10 cellular contexts compared by ENCODE assay signal in genomic region chr15:52566889-52567288, GRCh38. TPM values are rescaled to one million over a fixed set of nuclear protein-coding genes. Genes with fewer than 3 reads are reported as not detected.
DNase-seq lines count a peak whose midpoint lies in the region; ATAC-seq and TF ChIP-seq lines count a peak whose summit lies in the region.
"Had no signal": no experiment of that assay in that cellular context is flagged by ENCODE, and none has a peak within 500 bp of the region (broad histone marks: within the 10 kb centered on the region; RNA-seq: fewer than 3 reads in every experiment).

No MANE protein-coding gene starts in this region.

- intact Hi-C loops in mucosa of descending colon (cut with DNase I, micrococcal nuclease), result no loop called here

- TF ChIP-seq CTCF in VCaP (conservative IDR thresholded peaks at IDR 0.05) (no peak), foreskin fibroblast (IDR thresholded peaks at IDR 0.05; ENCODE audit: low read depth, low read length) (no peak), mucosa of descending colon (IDR thresholded peaks at IDR 0.05) (no peak)

- H3K4me3 Mint-ChIP-seq in T-helper 1 cell treated with Interleukin-12 subunit alpha and Interleukin-12 subunit beta and Interleukin-4 antibody, amounts not matched to agents 30 μg/mL and 1 μg/mL, for 36 hours, result peak overlapping the region; percentile 95

- peak overlapping the region; percentile 68 to 94 for H3K4me3 ChIP-seq in foreskin fibroblast (ENCODE audit: low read depth in 1 of 2, low read length in 2 of 2)
- peak overlapping the region; percentile 78 to 90 (median 86) for H3K4me3 ChIP-seq in skeletal muscle tissue (ENCODE audit: low read length in 3 of 3)
- H3K4me3 ChIP-seq in mucosa of descending colon, result no peak overlapping the region

- H3K36me3 ChIP-seq in skeletal muscle tissue (ENCODE audit: control insufficient read depth in 3 of 3, insufficient read depth in 3 of 3, low read length in 3 of 3), result no peaks in the 10 kb centered on the region
- no peaks in the 10 kb centered on the region for H3K36me3 ChIP-seq in mucosa of descending colon (ENCODE audit: low read depth)

- no peak for DNase-seq in T-helper 1 cell
- no peak for DNase-seq in foreskin fibroblast
- no peak for DNase-seq in mucosa of descending colon
- no peak for DNase-seq in NCI-H774 (lab: John Stamatoyannopoulos, UW)
- DNase-seq: NCI-H2029, occipital lobe had no signal

- ATAC-seq in mucosa of descending colon (no peak), GM18498 (IDR thresholded peaks at IDR 0.05; ENCODE audit: unreplicated experiment) (no peak)

- H3K9me3 ChIP-seq in skeletal muscle tissue (ENCODE audit: control insufficient read depth in 3 of 3, low read length in 3 of 3), result no peaks in the 10 kb centered on the region
- no peaks in the 10 kb centered on the region for H3K9me3 ChIP-seq in mucosa of descending colon

- no peaks in the 10 kb centered on the region for H3K9me3 Mint-ChIP-seq in T-helper 1 cell treated with Interleukin-12 subunit alpha and Interleukin-12 subunit beta and Interleukin-4 antibody, amounts not matched to agents 30 μg/mL and 1 μg/mL, for 36 hours

- H3K36me3 Mint-ChIP-seq in T-helper 1 cell treated with Interleukin-12 subunit alpha and Interleukin-12 subunit beta and Interleukin-4 antibody, amounts not matched to agents 30 μg/mL and 1 μg/mL, for 36 hours (ENCODE audit: low read depth), result peaks cover 11% of the 10 kb centered on the region

- H3K4me1 ChIP-seq in skeletal muscle tissue (ENCODE audit: control insufficient read depth in 3 of 3, insufficient read depth in 3 of 3, low read length in 3 of 3) (peaks cover 21 to 31% (median 23%) of the 10 kb centered on the region in 3 donors), mucosa of descending colon (ENCODE audit: low read depth) (peaks cover 11% of the 10 kb centered on the region)

- peak overlapping the region; percentile 31 for H3K27ac Mint-ChIP-seq in T-helper 1 cell treated with Interleukin-12 subunit alpha and Interleukin-12 subunit beta and Interleukin-4 antibody, amounts not matched to agents 30 μg/mL and 1 μg/mL, for 36 hours

- H3K27me3 Mint-ChIP-seq in T-helper 1 cell treated with Interleukin-12 subunit alpha and Interleukin-12 subunit beta and Interleukin-4 antibody, amounts not matched to agents 30 μg/mL and 1 μg/mL, for 36 hours (ENCODE audit: low read depth), result no peaks in the 10 kb centered on the region

- H3K27ac ChIP-seq in VCaP, result peak overlapping the region; percentile 91
- H3K27ac ChIP-seq in skeletal muscle tissue (ENCODE audit: low read depth, low read length), result peak overlapping the region; percentile 93

- H3K4me1 Mint-ChIP-seq in T-helper 1 cell treated with Interleukin-12 subunit alpha and Interleukin-12 subunit beta and Interleukin-4 antibody, amounts not matched to agents 30 μg/mL and 1 μg/mL, for 36 hours (ENCODE audit: low read depth), result peaks cover 40% of the 10 kb centered on the region

- no peaks in the 10 kb centered on the region for H3K27me3 ChIP-seq in skeletal muscle tissue (ENCODE audit: control insufficient read depth in 3 of 3, insufficient read depth in 3 of 3, low read length in 3 of 3)

- peak overlapping the region; percentile 92 to 98 (median 95) for H3K9ac ChIP-seq in skeletal muscle tissue (ENCODE audit: low read depth in 1 of 3, low read length in 3 of 3)

RNA-seq across cellular contexts. Expression of gene ARPP19, which starts 1.9 kb away (rescaled TPM):
- total RNA-seq in skeletal muscle tissue (69.9 TPM), mucosa of descending colon (100 to 1,000 TPM in 2 of 3 donors, 10 to 100 TPM in 1; 64.5 to 201 (median 108) TPM)

RNA-seq across cellular contexts. Expression of gene MYO5A, which starts 38.2 kb away (rescaled TPM):
- total RNA-seq in skeletal muscle tissue, result 9.4 TPM
- total RNA-seq in mucosa of descending colon, result 10 to 100 TPM in 2 of 3 donors, 1 to 10 TPM in 1; 4.1 to 26.7 (median 12.6) TPM
